In genomic region chr13:33006646-33007045, GRCh38 we compare ENCODE assay signal across 22 cellular contexts. TPM values are rescaled to one million over a fixed set of nuclear protein-coding genes. Genes with fewer than 3 reads are reported as not detected.
"Had no signal": no experiment of that assay in that cellular context is flagged by ENCODE, and none has a peak within 500 bp of the region (broad histone marks: within the 10 kb centered on the region; RNA-seq: fewer than 3 reads in every experiment).

No MANE protein-coding gene starts in this region.

- H3K4me1 ChIP-seq: colonic mucosa, testis had no signal

- DNase-seq: colonic mucosa; dermis blood vessel endothelial cell; effector CD4-positive, alpha-beta T cell; gastrocnemius medialis; heart right ventricle; hypothalamus; kidney glomerular epithelial cell; mammary epithelial cell; naive thymus-derived CD4-positive, alpha-beta T cell; nephron progenitor cell; nucleus accumbens; ovary; stimulated activated CD4-positive, alpha-beta T cell treated with anti-CD3 and anti-CD28 coated beads, Interleukin-2, amount 100 ng/mL, for 24 hours; stimulated activated CD4-positive, alpha-beta T cell treated with anti-CD3 and anti-CD28 coated beads, Interleukin-4, amount 100 ng/mL, for 4 hours; stimulated activated naive B cell treated with anti-CD40 and anti-IgM and Interleukin-4, amounts not matched to agents 10 μg/mL and 1 μg/mL and 100 μg/mL, for 72 hours; stimulated activated naive CD8-positive, alpha-beta T cell treated with anti-CD3 and anti-CD28 coated beads, Interleukin-15, amount 100 ng/mL, for 72 hours; testis; upper lobe of right lung had no signal

- H3K9me3 ChIP-seq: colonic mucosa, ovary, testis, vagina had no signal

- H3K4me3 Mint-ChIP-seq: naive thymus-derived CD4-positive, alpha-beta T cell; nephron progenitor cell; stimulated activated naive B cell treated with anti-CD40 and anti-IgM and Interleukin-4, amounts not matched to agents 10 μg/mL and 1 μg/mL and 100 μg/mL, for 72 hours; stimulated activated naive CD8-positive, alpha-beta T cell treated with anti-CD3 and anti-CD28 coated beads, Interleukin-15, amount 100 ng/mL, for 72 hours had no signal

- H3K27me3 Mint-ChIP-seq: progenitor cell of endocrine pancreas had no signal

- H3K27ac ChIP-seq: colonic mucosa, gastrocnemius medialis, ovary, skin epidermis, testis, upper lobe of right lung, vagina had no signal

- H3K4me1 Mint-ChIP-seq: stimulated activated naive B cell treated with anti-CD40 and anti-IgM and Interleukin-4, amounts not matched to agents 10 μg/mL and 1 μg/mL and 100 μg/mL, for 72 hours; stimulated activated naive CD8-positive, alpha-beta T cell treated with anti-CD3 and anti-CD28 coated beads, Interleukin-15, amount 100 ng/mL, for 72 hours had no signal

- H3K27ac Mint-ChIP-seq: naive thymus-derived CD4-positive, alpha-beta T cell; nephron progenitor cell; progenitor cell of endocrine pancreas; stimulated activated naive B cell treated with anti-CD40 and anti-IgM and Interleukin-4, amounts not matched to agents 10 μg/mL and 1 μg/mL and 100 μg/mL, for 72 hours; stimulated activated naive CD8-positive, alpha-beta T cell treated with anti-CD3 and anti-CD28 coated beads, Interleukin-15, amount 100 ng/mL, for 72 hours had no signal

- H3K4me3 ChIP-seq: colonic mucosa, gastrocnemius medialis, heart right ventricle, ovary, skin epidermis, testis, tibial nerve, upper lobe of right lung, vagina had no signal

- H3K36me3 ChIP-seq: colonic mucosa, gastrocnemius medialis, heart right ventricle, ovary, tibial nerve, upper lobe of right lung, vagina had no signal

- H3K27me3 ChIP-seq: colonic mucosa, gastrocnemius medialis, heart right ventricle, ovary, testis, tibial nerve, upper lobe of right lung, vagina had no signal

RNA-seq across cellular contexts. Expression of gene KL, which starts 9.6 kb away (rescaled TPM):
- total RNA-seq: mammary epithelial cell had no signal
- polyA plus RNA-seq: mammary epithelial cell; naive thymus-derived CD4-positive, alpha-beta T cell had no signal
